In the genomic region with DNA sequence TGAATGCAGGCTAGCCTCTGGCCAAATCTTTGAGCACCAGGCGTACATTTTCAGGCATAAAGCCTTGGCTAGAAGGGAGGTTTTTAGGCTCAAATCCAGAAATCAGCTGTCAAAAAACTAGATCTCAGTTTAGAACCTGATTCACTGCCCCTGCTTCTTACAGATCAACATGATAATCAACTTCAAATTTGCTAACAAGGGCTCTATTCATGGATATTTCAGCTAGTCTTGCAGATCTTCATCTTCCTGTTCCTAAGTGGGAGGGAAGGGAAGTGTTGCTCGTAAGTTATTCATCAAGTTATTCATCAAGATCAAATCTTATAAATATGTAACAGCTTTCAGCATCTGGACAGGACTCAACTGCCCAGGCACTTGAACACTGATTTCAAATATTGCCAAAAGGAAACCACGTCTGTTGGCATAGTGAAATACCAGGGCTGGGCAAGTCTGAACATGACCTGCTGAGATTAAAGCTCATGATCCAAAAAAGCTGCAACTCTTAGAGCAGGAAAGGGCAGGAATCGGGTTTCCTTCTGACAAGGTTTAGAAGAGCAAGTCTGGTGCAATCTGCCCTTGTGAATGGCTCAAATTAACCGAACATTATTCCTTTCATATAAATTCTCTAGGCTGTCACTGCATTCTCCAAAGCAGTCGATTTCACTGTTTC, we compare ENCODE assay signal across 9 cellular contexts.
DNase-seq lines count a peak whose midpoint lies in the region; FAIRE-seq and TF ChIP-seq lines count a peak whose summit lies in the region.
"Had no signal": no experiment of that assay in that cellular context is flagged by ENCODE, and none has a peak within 500 bp of the region (broad histone marks: within the 10 kb centered on the region; RNA-seq: fewer than 3 reads in every experiment).

No MANE protein-coding gene starts in this region.

- CTCF ChIA-PET in H1 (lab: Charles Lee; ENCODE audit: partially characterized antibody) = interaction anchor here (0.5 kb wide), 1 partner anchor 1277 kb away, joined by 4 read pairs; no protein-coding TSS in a partner anchor

- no peak for TF ChIP-seq RAD21 in H1 (IDR thresholded peaks at IDR 0.05 in 1 of 2, conservative IDR thresholded peaks at IDR 0.05 in 1 of 2; ENCODE audit: low read depth in 2 of 2, low read length in 2 of 2)

- no peak overlapping the region for H4K91ac ChIP-seq in H1 (replicated peaks; ENCODE audit: insufficient read length, low read length)

- H3K4ac ChIP-seq in H1 (replicated peaks; ENCODE audit: insufficient read length, low read depth, low read length) = no peak overlapping the region

- peak overlapping the region; percentile 86; the same call in 1 of the 2 replicates for H2BK5ac ChIP-seq in H1 (ENCODE audit: low read depth, low read length)

- H3K23ac ChIP-seq in H1 (ENCODE audit: insufficient read length) = no peak overlapping the region

- peak overlapping the region; percentile 90; the same call in 1 of the 2 replicates for H2AFZ ChIP-seq in H1 (ENCODE audit: low read length)

- H3K14ac ChIP-seq in H1 (ENCODE audit: insufficient read length) = no peak overlapping the region

- 70% methylated on average over 6 of the region's 6 CpGs; no CpG with 5 or more reads in 1 of the 2 experiments for WGBS in H1 (ENCODE audit: extremely low coverage in 1 of 2, insufficient coverage in 1 of 2, insufficient read length in 1 of 2, insufficient replicate concordance in 2 of 2, low coverage in 1 of 2, low lambda C conversion rate in 2 of 2, missing lambda C conversion rate in 1 of 2), 2 experiments

- TF ChIP-seq POLR2A in H1 (IDR thresholded peaks at IDR 0.05; ENCODE audit: control extremely low read depth in 1 of 2, low read depth in 2 of 2, low read length in 2 of 2) = no peak

- peak overlapping the region; percentile 44 for H2BK120ac ChIP-seq in H1 (replicated peaks; ENCODE audit: low read depth, low read length)

- no peak overlapping the region for H2BK15ac ChIP-seq in H1 (ENCODE audit: low read length)

- H4K20me1 ChIP-seq in H1 (replicated peaks in 1 of 2; ENCODE audit: control insufficient read depth in 1 of 2, insufficient read depth in 2 of 2, low read length in 2 of 2) = no peaks in the 10 kb centered on the region

- H3K9me3 ChIP-seq in H1 (ENCODE audit: insufficient read depth in 2 of 2, low read depth in 1 of 2, low read length in 1 of 2) = no peaks in the 10 kb centered on the region

- H3K27ac ChIP-seq in H1 (ENCODE audit: low read depth, low read length) = peak overlapping the region; percentile 76
- H3K27ac ChIP-seq: HL-60 had no signal

- no peaks in the 10 kb centered on the region for H3K23me2 ChIP-seq in H1 (ENCODE audit: low read depth, low read length)

- H4K5ac ChIP-seq in H1 (ENCODE audit: insufficient read length, low read depth, low read length) = peak overlapping the region; percentile 45

- H3K36me3 ChIP-seq in H1 (ENCODE audit: control insufficient read depth in 2 of 4, insufficient read depth in 4 of 4, low read length in 3 of 4) = no peaks in the 10 kb centered on the region

- no peak overlapping the region for H3K56ac ChIP-seq in H1 (replicated peaks; ENCODE audit: insufficient read length, low read depth, low read length)

- no peak overlapping the region for H3K4me3 ChIP-seq in H1 (ENCODE audit: extremely low read depth in 1 of 4, insufficient read depth in 2 of 4, low read depth in 3 of 4, low read length in 4 of 4)

- H2BK12ac ChIP-seq in H1 (ENCODE audit: low read depth, low read length) = no peak overlapping the region; the same call in 1 of the 2 replicates

- FAIRE-seq in H1 (lab: Jason Lieb, UNC) = no peak

- H4K8ac ChIP-seq in H1 (ENCODE audit: extremely low read depth, insufficient read depth, low read length) = no peak overlapping the region

- no peaks in the 10 kb centered on the region for H3K79me2 ChIP-seq in H1 (ENCODE audit: control insufficient read depth in 1 of 2, insufficient read depth in 2 of 2, low read length in 2 of 2)

- TF ChIP-seq EP300 in H1 (IDR thresholded peaks at IDR 0.05; ENCODE audit: borderline replicate concordance in 1 of 2, low read depth in 2 of 2, low read length in 2 of 2) = no peak

- H3K4me1 ChIP-seq in H1 (replicated peaks in 1 of 4; ENCODE audit: control insufficient read depth in 3 of 4, insufficient read depth in 4 of 4, low read length in 3 of 4) = peaks cover 0 to 10% (median 5%) of the 10 kb centered on the region in 4 experiments; a peak in 3 of 7 replicates

- no peaks in the 10 kb centered on the region for H3K27me3 ChIP-seq in H1 (replicated peaks in 1 of 4; ENCODE audit: control insufficient read depth in 3 of 4, extremely low read depth in 1 of 4, insufficient read depth in 3 of 4, low read length in 3 of 4)

- TF ChIP-seq CTCF in H1 (IDR thresholded peaks at IDR 0.05; ENCODE audit: control extremely low read depth in 1 of 3, insufficient read depth in 1 of 3, low read depth in 1 of 3, low read length in 3 of 3) = no peak

- H2BK20ac ChIP-seq in H1 (ENCODE audit: low read length) = peak overlapping the region; percentile 64; the same call in 1 of the 2 replicates

- H3K4me2 ChIP-seq in H1 (ENCODE audit: insufficient read depth in 1 of 2, low read depth in 2 of 2, low read length in 2 of 2) = peak overlapping the region; percentile 19 to 28; a peak in 3 of 4 replicates

- DNase-seq in GM04503 (ENCODE audit: low read depth) = peak; percentile 85
- DNase-seq in NCI-H510A (lab: John Stamatoyannopoulos, UW) = peak; percentile 59
- no peak for DNase-seq in H1 (ENCODE audit: low read depth in 1 of 2, low spot score in 2 of 2)
- DNase-seq in myocyte (ENCODE audit: low read depth) = peak; percentile 95
- DNase-seq in amniotic stem cell (lab: John Stamatoyannopoulos, UW) = no peak
- no peak for DNase-seq in NCI-H1092 treated with DMSO at 0.1 percent for 48 hours (lab: John Stamatoyannopoulos, UW)
- no peak for DNase-seq in SKM-1 (lab: John Stamatoyannopoulos, UW; ENCODE audit: unreplicated experiment)
- DNase-seq in HK-2 (ENCODE audit: unreplicated experiment) = no peak

- no peak overlapping the region for H2AK5ac ChIP-seq in H1 (ENCODE audit: low read depth, low read length)

- H3K18ac ChIP-seq in H1 (ENCODE audit: extremely low read depth, low read length) = no peak overlapping the region

- no peaks in the 10 kb centered on the region for H3K79me1 ChIP-seq in H1 (ENCODE audit: low read depth, low read length)

- POLR2A ChIA-PET in H1 (lab: Charles Lee; ENCODE audit: partially characterized antibody) = no interaction called here

- no peak overlapping the region for H3K9ac ChIP-seq in H1 (replicated peaks in 1 of 4; ENCODE audit: extremely low read depth in 1 of 4, low read depth in 3 of 4, low read length in 3 of 4)

TF ChIP-seq in H1, 55 proteins besides CTCF, POLR2A, EP300 and RAD21:
- TF ChIP-seq HDAC2 (IDR thresholded peaks at IDR 0.05; ENCODE audit: borderline replicate concordance in 1 of 2, low read depth in 2 of 2, low read length in 2 of 2) = no peak
- TF ChIP-seq MAFK (IDR thresholded peaks at IDR 0.05; ENCODE audit: low read depth, low read length) = no peak
- TF ChIP-seq SP4 (IDR thresholded peaks at IDR 0.05; ENCODE audit: low read length) = no peak

Comparison
In these comparisons a context has a peak if more than half of its experiments do, and no peak if none do; other contexts are left out.
1. DNase-seq: peak in GM04503 (single experiment), NCI-H510A (single experiment) and myocyte (single experiment); none in H1 (0 of 2), amniotic stem cell (single experiment), NCI-H1092 treated with DMSO at 0.1 percent for 48 hours (single experiment), SKM-1 (single experiment) and HK-2 (single experiment).